In genomic region chr3:42122261-42123011, GRCh38 we compare ENCODE assay signal across 11 cellular contexts. TPM values are rescaled to one million over a fixed set of nuclear protein-coding genes. Genes with fewer than 3 reads are reported as not detected.
A peak's percentile ranks its signal among the peaks of the same experiment; 100 is the strongest.
DNase-seq lines count a peak whose midpoint lies in the region; ATAC-seq and TF ChIP-seq lines count a peak whose summit lies in the region.
"Had no signal": no experiment of that assay in that cellular context is flagged by ENCODE, and none has a peak within 500 bp of the region (broad histone marks: within the 10 kb centered on the region; RNA-seq: fewer than 3 reads in every experiment).

No MANE protein-coding gene starts in this region.

- H3K4me1 ChIP-seq in heart right ventricle = peaks cover 35 to 76% (median 61%) of the 10 kb centered on the region in 9 donors
- H3K4me1 ChIP-seq in HUES48 (ENCODE audit: control insufficient read depth, insufficient read depth, low read length) = peaks cover 12% of the 10 kb centered on the region; the same call in 1 of the 2 replicates
- peaks cover 75% of the 10 kb centered on the region for H3K4me1 ChIP-seq in left ventricle myocardium inferior

- TF ChIP-seq POLR2A in erythroblast (IDR thresholded peaks at IDR 0.05; ENCODE audit: low read length) = no peak

- TF ChIP-seq CTCF in heart right ventricle (IDR thresholded peaks at IDR 0.05) (no peak), left ventricle myocardium inferior (IDR thresholded peaks at IDR 0.05; ENCODE audit: borderline replicate concordance) (no peak), type B pancreatic cell (conservative IDR thresholded peaks at IDR 0.05) (no peak)

- H3K9ac ChIP-seq in HUES48 (ENCODE audit: low read depth, low read length) = no peak overlapping the region

- H3K4me3 ChIP-seq in heart right ventricle = no peak overlapping the region
- no peak overlapping the region for H3K4me3 ChIP-seq in HUES48 (ENCODE audit: low read depth, low read length)
- no peak overlapping the region for H3K4me3 ChIP-seq in left ventricle myocardium inferior

- ATAC-seq in heart right ventricle = peak in 3 of 8 donors; percentile 33 to 44 (median 34)

- H3K27ac ChIP-seq in heart right ventricle (peak overlapping the region; percentile 29 to 79 (median 50)), HUES48 (ENCODE audit: low read depth, low read length) (peak overlapping the region; percentile 54), left ventricle myocardium inferior (replicated peaks) (peak overlapping the region; percentile 61)

- H3K27me3 ChIP-seq in heart right ventricle = no peaks in the 10 kb centered on the region
- no peaks in the 10 kb centered on the region for H3K27me3 ChIP-seq in HUES48 (ENCODE audit: control insufficient read depth, insufficient read depth, low read length)
- H3K27me3 ChIP-seq in left ventricle myocardium inferior (ENCODE audit: low read depth) = no peaks in the 10 kb centered on the region

- H3K36me3 ChIP-seq in heart right ventricle (peaks cover 0 to 30% (median 14%) of the 10 kb centered on the region in 9 donors), HUES48 (ENCODE audit: control insufficient read depth, insufficient read depth, low read length) (peaks cover 7% of the 10 kb centered on the region), left ventricle myocardium inferior (peaks cover 20% of the 10 kb centered on the region)

- WGBS in heart right ventricle, 2 donors = 46 to 52% methylated on average over 4 of the region's 4 CpGs

- peak overlapping the region; percentile 82 for H3K27ac Mint-ChIP-seq in type B pancreatic cell

- no peak for DNase-seq in heart right ventricle
- DNase-seq in cardiac septum (ENCODE audit: low spot score) = no peak
- no peak for DNase-seq in left ventricle myocardium inferior
- no peak for DNase-seq in type B pancreatic cell (ENCODE audit: extremely low spot score, unreplicated experiment)
- no peak for DNase-seq in erythroblast (lab: John Stamatoyannopoulos, UW)
- DNase-seq in NCI-H510A treated with DMSO at 0.1 percent for 48 hours (lab: John Stamatoyannopoulos, UW) = no peak
- no peak for DNase-seq in activated CD8-positive, alpha-beta memory T cell treated with anti-CD3 and anti-CD28 coated beads, Interleukin-2, amount 50 U/mL, for 48 hours
- DNase-seq: activated CD4-positive, CD25-positive, alpha-beta regulatory T cell treated with anti-CD3 and anti-CD28 coated beads, Interleukin-2, amount 50 U/mL, for 72 hours; foreskin melanocyte; stimulated activated CD4-positive, alpha-beta T cell treated with anti-CD3 and anti-CD28 coated beads, Interleukin-2, amount 100 ng/mL, for 24 hours had no signal

- intact Hi-C loops in heart right ventricle (cut with DNase I) = no loop called here
- intact Hi-C loops in cardiac septum (cut with DNase I) = loop anchor here (5.0 kb wide), 1 partner anchor 35 kb away; no protein-coding TSS in a partner anchor
- intact Hi-C loops in left ventricle myocardium inferior (cut with micrococcal nuclease) = no loop called here

- H3K36me3 Mint-ChIP-seq in type B pancreatic cell = peaks cover 13% of the 10 kb centered on the region

- no peaks in the 10 kb centered on the region for H3K9me3 ChIP-seq in heart right ventricle
- no peaks in the 10 kb centered on the region for H3K9me3 ChIP-seq in HUES48 (ENCODE audit: control insufficient read depth, insufficient read depth, low read length)
- no peaks in the 10 kb centered on the region for H3K9me3 ChIP-seq in left ventricle myocardium inferior (replicated peaks)

- peak overlapping the region; percentile 2 for H3K4me3 Mint-ChIP-seq in type B pancreatic cell

- H3K4me1 Mint-ChIP-seq in type B pancreatic cell (ENCODE audit: unreplicated experiment) = peaks cover 27% of the 10 kb centered on the region

- H3K27me3 Mint-ChIP-seq in type B pancreatic cell = no peaks in the 10 kb centered on the region

- no peaks in the 10 kb centered on the region for H3K9me3 Mint-ChIP-seq in type B pancreatic cell

RNA-seq across cellular contexts. Expression of gene TRAK1, which starts 31.3 kb away (rescaled TPM):
- total RNA-seq in heart right ventricle = 100 to 1,000 TPM; 182 to 423 (median 320) TPM
- polyA plus RNA-seq in heart right ventricle = 10 to 100 TPM; 35.5 to 41.2 TPM
- 246 TPM for total RNA-seq in cardiac septum
- 264 TPM for total RNA-seq in left ventricle myocardium inferior
- total RNA-seq in type B pancreatic cell (ENCODE audit: low replicate concordance) = 49.2 and 54.7 TPM in 2 replicates
